10 cellular contexts compared by ENCODE assay signal in genomic region chr6:144156334-144156733, GRCh38.
DNase-seq lines count a peak whose midpoint lies in the region; ATAC-seq and TF ChIP-seq lines count a peak whose summit lies in the region.
"Had no signal": no experiment of that assay in that cellular context is flagged by ENCODE, and none has a peak within 500 bp of the region (broad histone marks: within the 10 kb centered on the region; RNA-seq: fewer than 3 reads in every experiment).

No MANE protein-coding gene starts in this region.

- no peak for ATAC-seq in GM21423 (IDR thresholded peaks at IDR 0.05; ENCODE audit: unreplicated experiment)
- ATAC-seq: naive thymus-derived CD8-positive, alpha-beta T cell had no signal

- peak overlapping the region in 6 of 11 experiments; percentile 13 to 67 (median 46); a peak in 12 of 22 replicates for H3K4me2 ChIP-seq in BLaER1 treated with 17β-estradiol and CSF1 and Interleukin-3, amounts not matched to agents 10 nM and 100 nM

- no peak overlapping the region for H3K9ac ChIP-seq in BLaER1 treated with 17β-estradiol and CSF1 and Interleukin-3, amounts not matched to agents 10 nM and 100 nM

- no peaks in the 10 kb centered on the region for H3K9me3 ChIP-seq in BLaER1 treated with 17β-estradiol and CSF1 and Interleukin-3, amounts not matched to agents 10 nM and 100 nM (replicated peaks in 1 of 11)
- H3K9me3 ChIP-seq: testis had no signal

- H3K4me3 ChIP-seq in BLaER1 treated with 17β-estradiol and CSF1 and Interleukin-3, amounts not matched to agents 10 nM and 100 nM: no peak overlapping the region
- H3K4me3 ChIP-seq: testis had no signal

- no peak for TF ChIP-seq CTCF in GM20000 (IDR thresholded peaks at IDR 0.05; ENCODE audit: extremely low read depth, missing control alignments)

- H3K36me3 ChIP-seq in BLaER1 treated with 17β-estradiol and CSF1 and Interleukin-3, amounts not matched to agents 10 nM and 100 nM: peaks cover 0 to 13% (median 0%) of the 10 kb centered on the region in 11 experiments; a peak in 3 of 22 replicates

- H3K4me1 ChIP-seq in BLaER1 treated with 17β-estradiol and CSF1 and Interleukin-3, amounts not matched to agents 10 nM and 100 nM: peaks cover 7 to 92% (median 17%) of the 10 kb centered on the region in 10 experiments

- H4K20me1 ChIP-seq in BLaER1 treated with 17β-estradiol and CSF1 and Interleukin-3, amounts not matched to agents 10 nM and 100 nM: peaks cover 0 to 4% (median 0%) of the 10 kb centered on the region in 11 experiments; a peak in 1 of 22 replicates

- H3K27me3 ChIP-seq in BLaER1 treated with 17β-estradiol and CSF1 and Interleukin-3, amounts not matched to agents 10 nM and 100 nM: peaks cover 0 to 8% (median 4%) of the 10 kb centered on the region in 11 experiments; a peak in 4 of 22 replicates
- H3K27me3 ChIP-seq: testis had no signal

- DNase-seq in GM20000 (ENCODE audit: low spot score) (peak; percentile 36), NOMO-1 (lab: John Stamatoyannopoulos, UW; ENCODE audit: unreplicated experiment in 2 of 2) (peak; percentile 29 to 94), iris pigment epithelial cell (ENCODE audit: low read depth) (peak; percentile 72), anterior cingulate cortex (lab: John Stamatoyannopoulos, UW) (no peak), LoVo (ENCODE audit: low spot score) (no peak), RKO (ENCODE audit: low spot score) (no peak)
- DNase-seq: naive thymus-derived CD8-positive, alpha-beta T cell had no signal

- H3K27ac ChIP-seq in BLaER1 treated with 17β-estradiol and CSF1 and Interleukin-3, amounts not matched to agents 10 nM and 100 nM: peak overlapping the region in 3 of 11 experiments; percentile 31 to 53 (median 48); a peak in 5 of 22 replicates

Comparison
In these comparisons a context has a peak if more than half of its experiments do, and no peak if none do; other contexts are left out.
1. DNase-seq: peak in GM20000 (single experiment), NOMO-1 (2 of 2) and iris pigment epithelial cell (single experiment); none in anterior cingulate cortex (0 of 58), LoVo (single experiment) and RKO (single experiment).